In the genomic region with DNA sequence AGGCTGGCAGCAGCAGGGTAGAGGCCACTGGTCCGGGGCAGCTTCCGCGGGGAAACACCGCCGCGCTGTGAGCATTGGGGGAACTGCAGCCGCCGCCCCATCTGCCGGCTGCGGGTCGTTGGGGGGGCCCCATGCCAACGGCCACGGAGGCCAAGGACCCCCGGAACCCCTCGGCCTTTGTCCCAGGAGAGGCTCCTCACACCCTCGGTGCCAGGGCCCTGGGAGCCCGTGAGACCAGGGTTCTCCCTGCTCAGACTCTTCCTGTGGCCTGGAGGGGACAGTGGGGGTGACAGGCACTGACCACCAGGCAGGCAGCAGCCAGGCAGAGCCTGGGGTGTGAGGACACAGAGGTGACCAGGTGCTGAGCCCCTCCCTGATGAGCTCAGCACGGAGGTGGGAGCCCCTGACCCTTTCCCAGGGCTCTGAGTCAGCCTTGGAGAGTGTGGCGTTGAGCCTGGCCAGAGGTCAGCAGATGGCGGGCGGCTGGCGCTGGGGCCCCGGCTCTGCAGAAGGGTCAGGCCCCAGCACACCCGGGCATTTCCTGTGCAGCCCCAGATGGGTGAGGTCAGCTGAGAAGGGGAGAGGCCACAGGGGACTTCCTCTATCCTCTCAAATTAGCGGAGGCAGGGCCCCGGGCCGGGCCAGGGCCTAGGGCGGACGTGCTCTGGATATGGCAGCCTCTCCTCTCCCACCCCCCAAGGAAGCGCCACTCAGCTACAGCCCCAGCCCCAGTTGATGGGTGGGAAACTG, we compare ENCODE assay signal across 1 cellular context.
TF ChIP-seq lines count a peak whose summit lies in the region.

No MANE protein-coding gene starts in this region.

TF ChIP-seq in K562, 482 proteins besides CTCF, POLR2A, EP300 and RAD21 (continued from another document and continues in another):
- TF ChIP-seq, protein P1, sequence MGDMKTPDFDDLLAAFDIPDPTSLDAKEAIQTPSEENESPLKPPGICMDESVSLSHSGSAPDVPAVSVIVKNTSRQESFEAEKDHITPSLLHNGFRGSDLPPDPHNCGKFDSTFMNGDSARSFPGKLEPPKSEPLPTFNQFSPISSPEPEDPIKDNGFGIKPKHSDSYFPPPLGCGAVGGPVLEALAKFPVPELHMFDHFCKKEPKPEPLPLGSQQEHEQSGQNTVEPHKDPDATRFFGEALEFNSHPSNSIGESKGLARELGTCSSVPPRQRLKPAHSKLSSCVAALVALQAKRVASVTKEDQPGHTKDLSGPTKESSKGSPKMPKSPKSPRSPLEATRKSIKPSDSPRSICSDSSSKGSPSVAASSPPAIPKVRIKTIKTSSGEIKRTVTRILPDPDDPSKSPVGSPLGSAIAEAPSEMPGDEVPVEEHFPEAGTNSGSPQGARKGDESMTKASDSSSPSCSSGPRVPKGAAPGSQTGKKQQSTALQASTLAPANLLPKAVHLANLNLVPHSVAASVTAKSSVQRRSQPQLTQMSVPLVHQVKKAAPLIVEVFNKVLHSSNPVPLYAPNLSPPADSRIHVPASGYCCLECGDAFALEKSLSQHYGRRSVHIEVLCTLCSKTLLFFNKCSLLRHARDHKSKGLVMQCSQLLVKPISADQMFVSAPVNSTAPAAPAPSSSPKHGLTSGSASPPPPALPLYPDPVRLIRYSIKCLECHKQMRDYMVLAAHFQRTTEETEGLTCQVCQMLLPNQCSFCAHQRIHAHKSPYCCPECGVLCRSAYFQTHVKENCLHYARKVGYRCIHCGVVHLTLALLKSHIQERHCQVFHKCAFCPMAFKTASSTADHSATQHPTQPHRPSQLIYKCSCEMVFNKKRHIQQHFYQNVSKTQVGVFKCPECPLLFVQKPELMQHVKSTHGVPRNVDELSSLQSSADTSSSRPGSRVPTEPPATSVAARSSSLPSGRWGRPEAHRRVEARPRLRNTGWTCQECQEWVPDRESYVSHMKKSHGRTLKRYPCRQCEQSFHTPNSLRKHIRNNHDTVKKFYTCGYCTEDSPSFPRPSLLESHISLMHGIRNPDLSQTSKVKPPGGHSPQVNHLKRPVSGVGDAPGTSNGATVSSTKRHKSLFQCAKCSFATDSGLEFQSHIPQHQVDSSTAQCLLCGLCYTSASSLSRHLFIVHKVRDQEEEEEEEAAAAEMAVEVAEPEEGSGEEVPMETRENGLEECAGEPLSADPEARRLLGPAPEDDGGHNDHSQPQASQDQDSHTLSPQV (IDR thresholded peaks at IDR 0.05): peak; percentile 86
- no peak for TF ChIP-seq NFE2L1 (tag; IDR thresholded peaks at IDR 0.05; ENCODE audit: borderline replicate concordance, low read depth)
- no peak for TF ChIP-seq RBM14 (IDR thresholded peaks at IDR 0.05; ENCODE audit: borderline replicate concordance, insufficient read depth, low read depth, low read length)
- no peak for TF ChIP-seq SRSF3 (IDR thresholded peaks at IDR 0.05; ENCODE audit: insufficient read depth, low read length)
- TF ChIP-seq NFATC3 (IDR thresholded peaks at IDR 0.05): no peak
- TF ChIP-seq TAF9B (IDR thresholded peaks at IDR 0.05; ENCODE audit: partially characterized antibody): no peak
- TF ChIP-seq, protein P2, sequence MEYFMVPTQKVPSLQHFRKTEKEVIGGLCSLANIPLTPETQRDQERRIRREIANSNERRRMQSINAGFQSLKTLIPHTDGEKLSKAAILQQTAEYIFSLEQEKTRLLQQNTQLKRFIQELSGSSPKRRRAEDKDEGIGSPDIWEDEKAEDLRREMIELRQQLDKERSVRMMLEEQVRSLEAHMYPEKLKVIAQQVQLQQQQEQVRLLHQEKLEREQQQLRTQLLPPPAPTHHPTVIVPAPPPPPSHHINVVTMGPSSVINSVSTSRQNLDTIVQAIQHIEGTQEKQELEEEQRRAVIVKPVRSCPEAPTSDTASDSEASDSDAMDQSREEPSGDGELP (CRISPR knock-in tag; IDR thresholded peaks at IDR 0.05; ENCODE audit: borderline replicate concordance): peak; percentile 79
- TF ChIP-seq JUN (IDR thresholded peaks at IDR 0.05; ENCODE audit: borderline replicate concordance, low read depth, low read length): no peak; the same call in 1 of the 2 replicates
- TF ChIP-seq JUN (CRISPR knock-in tag; IDR thresholded peaks at IDR 0.05; ENCODE audit: borderline replicate concordance): 0 out of 2 replicates have a peak, but pooled peaks have one; percentile 45
- no peak for TF ChIP-seq ZNF551 (CRISPR knock-in tag; IDR thresholded peaks at IDR 0.05)
- no peak for TF ChIP-seq U2AF1 (optimal IDR thresholded peaks at IDR 0.05; ENCODE audit: low read depth, low read length)
- TF ChIP-seq ZNF384 (IDR thresholded peaks at IDR 0.05; ENCODE audit: low read depth, low read length): no peak
- TF ChIP-seq BHLHE40 (IDR thresholded peaks at IDR 0.05; ENCODE audit: low read length): no peak
- peak; percentile 10; the same call in 1 of the 2 replicates for TF ChIP-seq ZBTB17 (CRISPR knock-in tag; IDR thresholded peaks at IDR 0.05)
- peak; percentile 58 for TF ChIP-seq EP400 (IDR thresholded peaks at IDR 0.05)
- peak in 1 of 2 experiments; percentile 25; a peak in 1 of 4 replicates for TF ChIP-seq SIN3A (IDR thresholded peaks at IDR 0.05; ENCODE audit: borderline replicate concordance in 2 of 2, control insufficient read depth in 1 of 2, low read depth in 2 of 2, low read length in 2 of 2)
- TF ChIP-seq, protein P3, sequence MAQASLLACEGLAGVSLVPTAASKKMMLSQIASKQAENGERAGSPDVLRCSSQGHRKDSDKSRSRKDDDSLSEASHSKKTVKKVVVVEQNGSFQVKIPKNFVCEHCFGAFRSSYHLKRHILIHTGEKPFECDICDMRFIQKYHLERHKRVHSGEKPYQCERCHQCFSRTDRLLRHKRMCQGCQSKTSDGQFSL (CRISPR knock-in tag; IDR thresholded peaks at IDR 0.05): peak; percentile 99
- TF ChIP-seq, protein P3 (tag; IDR thresholded peaks at IDR 0.05): peak in 1 of 2 experiments; percentile 76; a peak in 1 of 4 replicates
- no peak for TF ChIP-seq KDM2B (CRISPR knock-in tag; IDR thresholded peaks at IDR 0.05)
- TF ChIP-seq NCOA6 (IDR thresholded peaks at IDR 0.05): no peak
- TF ChIP-seq MTF1 (CRISPR knock-in tag; IDR thresholded peaks at IDR 0.05; ENCODE audit: borderline replicate concordance): no peak
- TF ChIP-seq MED1 (CRISPR knock-in tag; IDR thresholded peaks at IDR 0.05; ENCODE audit: borderline replicate concordance): no peak
- peak; percentile 36; the same call in 1 of the 2 replicates for TF ChIP-seq ZNF263 (CRISPR knock-in tag; IDR thresholded peaks at IDR 0.05; ENCODE audit: borderline replicate concordance)
- TF ChIP-seq, protein P4, sequence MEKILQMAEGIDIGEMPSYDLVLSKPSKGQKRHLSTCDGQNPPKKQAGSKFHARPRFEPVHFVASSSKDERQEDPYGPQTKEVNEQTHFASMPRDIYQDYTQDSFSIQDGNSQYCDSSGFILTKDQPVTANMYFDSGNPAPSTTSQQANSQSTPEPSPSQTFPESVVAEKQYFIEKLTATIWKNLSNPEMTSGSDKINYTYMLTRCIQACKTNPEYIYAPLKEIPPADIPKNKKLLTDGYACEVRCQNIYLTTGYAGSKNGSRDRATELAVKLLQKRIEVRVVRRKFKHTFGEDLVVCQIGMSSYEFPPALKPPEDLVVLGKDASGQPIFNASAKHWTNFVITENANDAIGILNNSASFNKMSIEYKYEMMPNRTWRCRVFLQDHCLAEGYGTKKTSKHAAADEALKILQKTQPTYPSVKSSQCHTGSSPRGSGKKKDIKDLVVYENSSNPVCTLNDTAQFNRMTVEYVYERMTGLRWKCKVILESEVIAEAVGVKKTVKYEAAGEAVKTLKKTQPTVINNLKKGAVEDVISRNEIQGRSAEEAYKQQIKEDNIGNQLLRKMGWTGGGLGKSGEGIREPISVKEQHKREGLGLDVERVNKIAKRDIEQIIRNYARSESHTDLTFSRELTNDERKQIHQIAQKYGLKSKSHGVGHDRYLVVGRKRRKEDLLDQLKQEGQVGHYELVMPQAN (IDR thresholded peaks at IDR 0.05; ENCODE audit: borderline replicate concordance): no peak
- peak; percentile 79 to 90 for TF ChIP-seq MAZ (CRISPR knock-in tag; conservative IDR thresholded peaks at IDR 0.05 in 1 of 2, IDR thresholded peaks at IDR 0.05 in 1 of 2)
- no peak for TF ChIP-seq NCOA4 (IDR thresholded peaks at IDR 0.05; ENCODE audit: partially characterized antibody)
- no peak for TF ChIP-seq XRCC3 (IDR thresholded peaks at IDR 0.05)
- peak; percentile 54; the same call in 1 of the 2 replicates for TF ChIP-seq ETV5 (CRISPR knock-in tag; IDR thresholded peaks at IDR 0.05; ENCODE audit: low read depth)
- no peak for TF ChIP-seq OTX1 (CRISPR knock-in tag; IDR thresholded peaks at IDR 0.05)
- no peak for TF ChIP-seq ESRRB (CRISPR knock-in tag; IDR thresholded peaks at IDR 0.05; ENCODE audit: borderline replicate concordance)
- TF ChIP-seq, protein P5, sequence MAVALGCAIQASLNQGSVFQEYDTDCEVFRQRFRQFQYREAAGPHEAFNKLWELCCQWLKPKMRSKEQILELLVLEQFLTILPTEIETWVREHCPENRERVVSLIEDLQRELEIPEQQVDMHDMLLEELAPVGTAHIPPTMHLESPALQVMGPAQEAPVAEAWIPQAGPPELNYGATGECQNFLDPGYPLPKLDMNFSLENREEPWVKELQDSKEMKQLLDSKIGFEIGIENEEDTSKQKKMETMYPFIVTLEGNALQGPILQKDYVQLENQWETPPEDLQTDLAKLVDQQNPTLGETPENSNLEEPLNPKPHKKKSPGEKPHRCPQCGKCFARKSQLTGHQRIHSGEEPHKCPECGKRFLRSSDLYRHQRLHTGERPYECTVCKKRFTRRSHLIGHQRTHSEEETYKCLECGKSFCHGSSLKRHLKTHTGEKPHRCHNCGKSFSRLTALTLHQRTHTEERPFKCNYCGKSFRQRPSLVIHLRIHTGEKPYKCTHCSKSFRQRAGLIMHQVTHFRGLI (CRISPR knock-in tag; IDR thresholded peaks at IDR 0.05): peak; percentile 29; the same call in 1 of the 2 replicates
- no peak for TF ChIP-seq HOXB6 (CRISPR knock-in tag; IDR thresholded peaks at IDR 0.05; ENCODE audit: borderline replicate concordance)
- TF ChIP-seq NFIC (IDR thresholded peaks at IDR 0.05): no peak; the same call in 1 of the 2 replicates
- peak; percentile 63 for TF ChIP-seq RBFOX2 (IDR thresholded peaks at IDR 0.05; ENCODE audit: low read depth, low read length)
- TF ChIP-seq, protein P6, sequence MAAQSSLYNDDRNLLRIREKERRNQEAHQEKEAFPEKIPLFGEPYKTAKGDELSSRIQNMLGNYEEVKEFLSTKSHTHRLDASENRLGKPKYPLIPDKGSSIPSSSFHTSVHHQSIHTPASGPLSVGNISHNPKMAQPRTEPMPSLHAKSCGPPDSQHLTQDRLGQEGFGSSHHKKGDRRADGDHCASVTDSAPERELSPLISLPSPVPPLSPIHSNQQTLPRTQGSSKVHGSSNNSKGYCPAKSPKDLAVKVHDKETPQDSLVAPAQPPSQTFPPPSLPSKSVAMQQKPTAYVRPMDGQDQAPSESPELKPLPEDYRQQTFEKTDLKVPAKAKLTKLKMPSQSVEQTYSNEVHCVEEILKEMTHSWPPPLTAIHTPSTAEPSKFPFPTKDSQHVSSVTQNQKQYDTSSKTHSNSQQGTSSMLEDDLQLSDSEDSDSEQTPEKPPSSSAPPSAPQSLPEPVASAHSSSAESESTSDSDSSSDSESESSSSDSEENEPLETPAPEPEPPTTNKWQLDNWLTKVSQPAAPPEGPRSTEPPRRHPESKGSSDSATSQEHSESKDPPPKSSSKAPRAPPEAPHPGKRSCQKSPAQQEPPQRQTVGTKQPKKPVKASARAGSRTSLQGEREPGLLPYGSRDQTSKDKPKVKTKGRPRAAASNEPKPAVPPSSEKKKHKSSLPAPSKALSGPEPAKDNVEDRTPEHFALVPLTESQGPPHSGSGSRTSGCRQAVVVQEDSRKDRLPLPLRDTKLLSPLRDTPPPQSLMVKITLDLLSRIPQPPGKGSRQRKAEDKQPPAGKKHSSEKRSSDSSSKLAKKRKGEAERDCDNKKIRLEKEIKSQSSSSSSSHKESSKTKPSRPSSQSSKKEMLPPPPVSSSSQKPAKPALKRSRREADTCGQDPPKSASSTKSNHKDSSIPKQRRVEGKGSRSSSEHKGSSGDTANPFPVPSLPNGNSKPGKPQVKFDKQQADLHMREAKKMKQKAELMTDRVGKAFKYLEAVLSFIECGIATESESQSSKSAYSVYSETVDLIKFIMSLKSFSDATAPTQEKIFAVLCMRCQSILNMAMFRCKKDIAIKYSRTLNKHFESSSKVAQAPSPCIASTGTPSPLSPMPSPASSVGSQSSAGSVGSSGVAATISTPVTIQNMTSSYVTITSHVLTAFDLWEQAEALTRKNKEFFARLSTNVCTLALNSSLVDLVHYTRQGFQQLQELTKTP (IDR thresholded peaks at IDR 0.05; ENCODE audit: low read depth in 1 of 2, partially characterized antibody in 2 of 2): no peak
- TF ChIP-seq, protein P7, sequence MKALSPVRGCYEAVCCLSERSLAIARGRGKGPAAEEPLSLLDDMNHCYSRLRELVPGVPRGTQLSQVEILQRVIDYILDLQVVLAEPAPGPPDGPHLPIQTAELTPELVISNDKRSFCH (CRISPR knock-in tag; IDR thresholded peaks at IDR 0.05): no peak
- TF ChIP-seq, protein P7 (tag; IDR thresholded peaks at IDR 0.05): peak; percentile 46; the same call in 1 of the 2 replicates
- no peak for TF ChIP-seq SP2 (IDR thresholded peaks at IDR 0.05; ENCODE audit: extremely low read depth, low read depth, low read length, poor library complexity, severe bottlenecking)
- TF ChIP-seq PCBP2 (IDR thresholded peaks at IDR 0.05; ENCODE audit: low read depth, low read length, poor library complexity, severe bottlenecking): no peak
- peak; percentile 83; the same call in 1 of the 2 replicates for TF ChIP-seq MYC (IDR thresholded peaks at IDR 0.05; ENCODE audit: low read depth, low read length)
- TF ChIP-seq MYC (CRISPR knock-in tag; IDR thresholded peaks at IDR 0.05; ENCODE audit: borderline replicate concordance, low read depth): no peak
- TF ChIP-seq KDM4B (IDR thresholded peaks at IDR 0.05; ENCODE audit: borderline replicate concordance in 2 of 2, low read depth in 1 of 2): peak in 1 of 2 experiments; percentile 22; a peak in 1 of 4 replicates
- TF ChIP-seq CC2D1A (IDR thresholded peaks at IDR 0.05): peak; percentile 27; the same call in 1 of the 2 replicates
- no peak for TF ChIP-seq FOXJ3 (CRISPR knock-in tag; IDR thresholded peaks at IDR 0.05)
- 0 out of 2 replicates have a peak, but pooled peaks have one; percentile 4 for TF ChIP-seq ZNF583 (CRISPR knock-in tag; IDR thresholded peaks at IDR 0.05)
- TF ChIP-seq LARP7 (IDR thresholded peaks at IDR 0.05): no peak
- TF ChIP-seq, protein P8, sequence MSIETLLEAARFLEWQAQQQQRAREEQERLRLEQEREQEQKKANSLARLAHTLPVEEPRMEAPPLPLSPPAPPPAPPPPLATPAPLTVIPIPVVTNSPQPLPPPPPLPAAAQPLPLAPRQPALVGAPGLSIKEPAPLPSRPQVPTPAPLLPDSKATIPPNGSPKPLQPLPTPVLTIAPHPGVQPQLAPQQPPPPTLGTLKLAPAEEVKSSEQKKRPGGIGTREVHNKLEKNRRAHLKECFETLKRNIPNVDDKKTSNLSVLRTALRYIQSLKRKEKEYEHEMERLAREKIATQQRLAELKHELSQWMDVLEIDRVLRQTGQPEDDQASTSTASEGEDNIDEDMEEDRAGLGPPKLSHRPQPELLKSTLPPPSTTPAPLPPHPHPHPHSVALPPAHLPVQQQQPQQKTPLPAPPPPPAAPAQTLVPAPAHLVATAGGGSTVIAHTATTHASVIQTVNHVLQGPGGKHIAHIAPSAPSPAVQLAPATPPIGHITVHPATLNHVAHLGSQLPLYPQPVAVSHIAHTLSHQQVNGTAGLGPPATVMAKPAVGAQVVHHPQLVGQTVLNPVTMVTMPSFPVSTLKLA (conservative IDR thresholded peaks at IDR 0.05): peak in 1 of 2 experiments; percentile 54; a peak in 2 of 4 replicates
- peak; percentile 59 for TF ChIP-seq PCBP1 (IDR thresholded peaks at IDR 0.05; ENCODE audit: low read depth, low read length, poor library complexity, severe bottlenecking)
